8 cellular contexts compared by ENCODE assay signal in genomic region chr7:64793106-64793755, GRCh38. TPM values are rescaled to one million over a fixed set of nuclear protein-coding genes. Genes with fewer than 3 reads are reported as not detected.
DNase-seq lines count a peak whose midpoint lies in the region; ATAC-seq and TF ChIP-seq lines count a peak whose summit lies in the region.
"Had no signal": no experiment of that assay in that cellular context is flagged by ENCODE, and none has a peak within 500 bp of the region (broad histone marks: within the 10 kb centered on the region; RNA-seq: fewer than 3 reads in every experiment).

No MANE protein-coding gene starts in this region.

- H3K4me3 Mint-ChIP-seq in IgD-negative memory B cell (peak overlapping the region in 3 of 4 donors; percentile 99 to 100 (median 99)), nephron progenitor cell (peak overlapping the region; percentile 61)
- no peak overlapping the region for H3K4me3 Mint-ChIP-seq in activated naive CD8-positive, alpha-beta T cell treated with anti-CD3 and anti-CD28 coated beads for 36 hours

- no peaks in the 10 kb centered on the region for H3K36me3 Mint-ChIP-seq in IgD-negative memory B cell
- H3K36me3 Mint-ChIP-seq in activated naive CD8-positive, alpha-beta T cell treated with anti-CD3 and anti-CD28 coated beads for 36 hours = peaks cover 22% of the 10 kb centered on the region
- H3K36me3 Mint-ChIP-seq in nephron progenitor cell (ENCODE audit: low read depth) = peaks cover 28% of the 10 kb centered on the region

- DNase-seq in CMK (ENCODE audit: low read depth) (peak; percentile 32), nephron progenitor cell (no peak), NCI-H146 (lab: John Stamatoyannopoulos, UW) (no peak), NCI-H128 (lab: John Stamatoyannopoulos, UW; ENCODE audit: unreplicated experiment) (no peak)
- no peak for DNase-seq in activated naive CD8-positive, alpha-beta T cell treated with anti-CD3 and anti-CD28 coated beads for 36 hours
- DNase-seq: kidney had no signal

- no peak for ATAC-seq in HG03460 (IDR thresholded peaks at IDR 0.05; ENCODE audit: unreplicated experiment)

- H3K27me3 Mint-ChIP-seq in IgD-negative memory B cell = no peaks in the 10 kb centered on the region
- H3K27me3 Mint-ChIP-seq in activated naive CD8-positive, alpha-beta T cell treated with anti-CD3 and anti-CD28 coated beads for 36 hours = no peaks in the 10 kb centered on the region
- H3K27me3 Mint-ChIP-seq in nephron progenitor cell (ENCODE audit: low read depth, poor library complexity) = peaks cover 20% of the 10 kb centered on the region

- H3K9me3 Mint-ChIP-seq in IgD-negative memory B cell (no peaks in the 10 kb centered on the region), nephron progenitor cell (peaks cover 33% of the 10 kb centered on the region)
- H3K9me3 Mint-ChIP-seq in activated naive CD8-positive, alpha-beta T cell treated with anti-CD3 and anti-CD28 coated beads for 36 hours = no peaks in the 10 kb centered on the region

- H3K27ac Mint-ChIP-seq in IgD-negative memory B cell (peak overlapping the region in 2 of 3 donors; percentile 97 to 98), nephron progenitor cell (no peak overlapping the region)
- peak overlapping the region; percentile 75 for H3K27ac Mint-ChIP-seq in activated naive CD8-positive, alpha-beta T cell treated with anti-CD3 and anti-CD28 coated beads for 36 hours

- H3K4me1 Mint-ChIP-seq in IgD-negative memory B cell (peaks cover 18 to 23% (median 22%) of the 10 kb centered on the region in 3 donors), nephron progenitor cell (peaks cover 16% of the 10 kb centered on the region)
- H3K4me1 Mint-ChIP-seq in activated naive CD8-positive, alpha-beta T cell treated with anti-CD3 and anti-CD28 coated beads for 36 hours = peaks cover 21% of the 10 kb centered on the region

- no peak for TF ChIP-seq CTCF in nephron progenitor cell (IDR thresholded peaks at IDR 0.05)

RNA-seq across cellular contexts. Expression of gene ZNF138, which starts 1.0 kb away (rescaled TPM):
- 16.0 TPM for polyA plus RNA-seq in IgD-negative memory B cell
- 10 to 100 TPM in 1 of 2 experiments, 1 to 10 TPM in 1; 9.5 to 10.6 TPM for total RNA-seq in activated naive CD8-positive, alpha-beta T cell treated with anti-CD3 and anti-CD28 coated beads for 36 hours
